1 cellular context compared by ENCODE assay signal in the genomic region with DNA sequence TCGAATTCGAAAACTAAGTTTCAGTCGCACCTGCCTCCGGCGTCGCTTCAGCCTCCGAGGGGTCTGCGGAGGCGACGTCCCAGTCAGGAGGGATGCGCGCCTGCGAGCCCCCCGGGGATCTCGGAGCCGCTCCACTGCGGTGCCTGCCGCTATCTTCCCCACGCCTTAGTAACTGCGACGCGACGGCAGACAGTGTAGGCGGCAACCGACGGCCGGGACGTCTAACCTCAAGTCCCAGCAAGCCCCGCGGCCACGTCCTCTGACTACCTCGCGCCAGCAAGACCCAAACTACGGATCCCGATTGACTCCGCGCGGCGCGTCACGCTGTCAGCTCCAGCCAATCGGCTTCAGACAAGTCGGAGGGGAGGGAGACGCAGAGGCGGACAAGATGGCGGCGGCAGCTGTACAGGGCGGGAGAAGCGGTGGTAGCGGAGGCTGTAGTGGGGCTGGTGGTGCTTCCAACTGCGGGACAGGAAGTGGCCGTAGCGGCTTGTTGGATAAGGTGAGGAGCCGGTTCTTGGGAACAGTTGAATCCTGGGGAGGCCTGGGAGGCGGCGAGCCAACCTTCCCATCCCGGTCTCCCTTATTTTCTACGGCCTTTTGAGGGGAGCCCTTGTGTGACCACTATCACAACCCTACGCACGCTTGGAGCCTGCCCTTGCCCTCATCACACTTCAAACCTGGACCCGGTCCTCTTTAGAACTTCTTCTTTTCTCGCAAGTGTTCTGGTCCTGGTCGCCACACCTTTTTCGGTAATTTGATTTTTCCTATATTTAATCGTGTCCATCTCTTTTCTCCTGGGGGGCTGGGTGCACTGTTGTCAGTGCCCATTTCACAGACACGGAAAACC.
TF ChIP-seq lines count a peak whose summit lies in the region.

A gene (plus strand): TSS at position 369 of the 850 bp plus-strand sequence. CDS start 20 bp downstream, at position 389.
A gene with protein sequence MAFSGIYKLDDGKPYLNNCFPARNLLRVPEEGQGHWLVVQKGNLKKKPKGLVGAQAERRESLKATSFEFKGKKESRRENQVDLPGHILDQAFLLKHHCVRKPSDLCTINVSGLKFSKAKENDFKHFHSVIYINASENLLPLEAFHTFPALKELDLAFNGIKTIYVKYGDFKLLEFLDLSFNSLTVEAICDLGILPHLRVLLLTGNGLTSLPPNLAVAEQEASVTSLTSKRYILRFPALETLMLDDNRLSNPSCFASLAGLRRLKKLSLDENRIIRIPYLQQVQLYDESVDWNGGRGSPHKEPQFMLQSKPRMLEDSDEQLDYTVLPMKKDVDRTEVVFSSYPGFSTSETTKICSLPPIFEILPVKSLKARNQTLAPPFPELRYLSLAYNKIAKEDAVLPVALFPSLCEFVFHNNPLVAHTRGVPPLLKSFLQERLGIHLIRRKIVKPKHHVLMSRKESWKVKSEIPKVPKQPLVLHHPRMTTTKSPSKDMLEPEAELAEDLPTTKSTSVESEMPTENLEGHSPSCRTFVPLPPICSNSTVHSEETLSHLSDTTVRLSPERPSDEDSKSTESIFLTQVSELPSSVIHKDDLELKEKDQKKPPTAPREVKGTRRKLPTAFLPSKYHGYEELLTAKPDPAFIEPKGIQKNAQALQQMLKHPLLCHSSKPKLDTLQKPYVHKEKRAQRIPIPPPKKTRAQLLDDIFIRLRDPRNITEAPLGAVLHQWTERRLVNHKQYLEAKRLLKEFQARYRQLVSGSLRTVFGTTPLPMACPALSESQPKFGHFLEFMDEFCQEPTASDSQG (minus strand): TSS at position 194 of the 850 bp plus-strand sequence. CDS start 8,213 bp downstream, outside the sequence.

TF ChIP-seq in liver, 16 proteins besides CTCF, POLR2A, EP300 and RAD21 (continued from another document):
- TF ChIP-seq, protein P1, sequence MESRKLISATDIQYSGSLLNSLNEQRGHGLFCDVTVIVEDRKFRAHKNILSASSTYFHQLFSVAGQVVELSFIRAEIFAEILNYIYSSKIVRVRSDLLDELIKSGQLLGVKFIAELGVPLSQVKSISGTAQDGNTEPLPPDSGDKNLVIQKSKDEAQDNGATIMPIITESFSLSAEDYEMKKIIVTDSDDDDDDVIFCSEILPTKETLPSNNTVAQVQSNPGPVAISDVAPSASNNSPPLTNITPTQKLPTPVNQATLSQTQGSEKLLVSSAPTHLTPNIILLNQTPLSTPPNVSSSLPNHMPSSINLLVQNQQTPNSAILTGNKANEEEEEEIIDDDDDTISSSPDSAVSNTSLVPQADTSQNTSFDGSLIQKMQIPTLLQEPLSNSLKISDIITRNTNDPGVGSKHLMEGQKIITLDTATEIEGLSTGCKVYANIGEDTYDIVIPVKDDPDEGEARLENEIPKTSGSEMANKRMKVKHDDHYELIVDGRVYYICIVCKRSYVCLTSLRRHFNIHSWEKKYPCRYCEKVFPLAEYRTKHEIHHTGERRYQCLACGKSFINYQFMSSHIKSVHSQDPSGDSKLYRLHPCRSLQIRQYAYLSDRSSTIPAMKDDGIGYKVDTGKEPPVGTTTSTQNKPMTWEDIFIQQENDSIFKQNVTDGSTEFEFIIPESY (IDR thresholded peaks at IDR 0.05): peak; percentile 94
- TF ChIP-seq, protein P2, sequence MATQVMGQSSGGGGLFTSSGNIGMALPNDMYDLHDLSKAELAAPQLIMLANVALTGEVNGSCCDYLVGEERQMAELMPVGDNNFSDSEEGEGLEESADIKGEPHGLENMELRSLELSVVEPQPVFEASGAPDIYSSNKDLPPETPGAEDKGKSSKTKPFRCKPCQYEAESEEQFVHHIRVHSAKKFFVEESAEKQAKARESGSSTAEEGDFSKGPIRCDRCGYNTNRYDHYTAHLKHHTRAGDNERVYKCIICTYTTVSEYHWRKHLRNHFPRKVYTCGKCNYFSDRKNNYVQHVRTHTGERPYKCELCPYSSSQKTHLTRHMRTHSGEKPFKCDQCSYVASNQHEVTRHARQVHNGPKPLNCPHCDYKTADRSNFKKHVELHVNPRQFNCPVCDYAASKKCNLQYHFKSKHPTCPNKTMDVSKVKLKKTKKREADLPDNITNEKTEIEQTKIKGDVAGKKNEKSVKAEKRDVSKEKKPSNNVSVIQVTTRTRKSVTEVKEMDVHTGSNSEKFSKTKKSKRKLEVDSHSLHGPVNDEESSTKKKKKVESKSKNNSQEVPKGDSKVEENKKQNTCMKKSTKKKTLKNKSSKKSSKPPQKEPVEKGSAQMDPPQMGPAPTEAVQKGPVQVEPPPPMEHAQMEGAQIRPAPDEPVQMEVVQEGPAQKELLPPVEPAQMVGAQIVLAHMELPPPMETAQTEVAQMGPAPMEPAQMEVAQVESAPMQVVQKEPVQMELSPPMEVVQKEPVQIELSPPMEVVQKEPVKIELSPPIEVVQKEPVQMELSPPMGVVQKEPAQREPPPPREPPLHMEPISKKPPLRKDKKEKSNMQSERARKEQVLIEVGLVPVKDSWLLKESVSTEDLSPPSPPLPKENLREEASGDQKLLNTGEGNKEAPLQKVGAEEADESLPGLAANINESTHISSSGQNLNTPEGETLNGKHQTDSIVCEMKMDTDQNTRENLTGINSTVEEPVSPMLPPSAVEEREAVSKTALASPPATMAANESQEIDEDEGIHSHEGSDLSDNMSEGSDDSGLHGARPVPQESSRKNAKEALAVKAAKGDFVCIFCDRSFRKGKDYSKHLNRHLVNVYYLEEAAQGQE (IDR thresholded peaks at IDR 0.05): peak; percentile 57
- peak; percentile 88 for TF ChIP-seq SP1 (IDR thresholded peaks at IDR 0.05)
